2 cellular contexts compared by ENCODE assay signal in the genomic region with DNA sequence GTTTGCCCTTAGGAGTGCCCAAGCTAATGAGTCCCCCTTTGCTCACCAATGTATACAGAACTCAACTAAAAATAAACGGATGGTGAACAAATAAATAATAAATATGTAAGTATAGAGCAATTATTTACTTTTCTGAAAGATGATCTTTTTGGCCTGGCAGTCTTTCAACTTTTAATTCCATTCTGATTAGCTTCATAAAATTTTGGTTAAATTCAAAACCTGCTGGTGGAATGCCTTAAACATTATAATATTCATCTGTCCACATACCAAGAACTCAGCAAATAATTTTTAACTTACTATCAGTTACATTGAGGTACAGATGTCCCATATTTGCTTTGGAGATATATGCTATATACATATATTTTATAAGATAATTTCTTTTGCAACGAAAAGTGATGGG.
TF ChIP-seq lines count a peak whose summit lies in the region.

No MANE protein-coding gene starts in this region.

TF ChIP-seq in GM23338, 12 proteins besides CTCF, POLR2A, EP300 and RAD21 (continued from another document):
- TF ChIP-seq, protein P1, sequence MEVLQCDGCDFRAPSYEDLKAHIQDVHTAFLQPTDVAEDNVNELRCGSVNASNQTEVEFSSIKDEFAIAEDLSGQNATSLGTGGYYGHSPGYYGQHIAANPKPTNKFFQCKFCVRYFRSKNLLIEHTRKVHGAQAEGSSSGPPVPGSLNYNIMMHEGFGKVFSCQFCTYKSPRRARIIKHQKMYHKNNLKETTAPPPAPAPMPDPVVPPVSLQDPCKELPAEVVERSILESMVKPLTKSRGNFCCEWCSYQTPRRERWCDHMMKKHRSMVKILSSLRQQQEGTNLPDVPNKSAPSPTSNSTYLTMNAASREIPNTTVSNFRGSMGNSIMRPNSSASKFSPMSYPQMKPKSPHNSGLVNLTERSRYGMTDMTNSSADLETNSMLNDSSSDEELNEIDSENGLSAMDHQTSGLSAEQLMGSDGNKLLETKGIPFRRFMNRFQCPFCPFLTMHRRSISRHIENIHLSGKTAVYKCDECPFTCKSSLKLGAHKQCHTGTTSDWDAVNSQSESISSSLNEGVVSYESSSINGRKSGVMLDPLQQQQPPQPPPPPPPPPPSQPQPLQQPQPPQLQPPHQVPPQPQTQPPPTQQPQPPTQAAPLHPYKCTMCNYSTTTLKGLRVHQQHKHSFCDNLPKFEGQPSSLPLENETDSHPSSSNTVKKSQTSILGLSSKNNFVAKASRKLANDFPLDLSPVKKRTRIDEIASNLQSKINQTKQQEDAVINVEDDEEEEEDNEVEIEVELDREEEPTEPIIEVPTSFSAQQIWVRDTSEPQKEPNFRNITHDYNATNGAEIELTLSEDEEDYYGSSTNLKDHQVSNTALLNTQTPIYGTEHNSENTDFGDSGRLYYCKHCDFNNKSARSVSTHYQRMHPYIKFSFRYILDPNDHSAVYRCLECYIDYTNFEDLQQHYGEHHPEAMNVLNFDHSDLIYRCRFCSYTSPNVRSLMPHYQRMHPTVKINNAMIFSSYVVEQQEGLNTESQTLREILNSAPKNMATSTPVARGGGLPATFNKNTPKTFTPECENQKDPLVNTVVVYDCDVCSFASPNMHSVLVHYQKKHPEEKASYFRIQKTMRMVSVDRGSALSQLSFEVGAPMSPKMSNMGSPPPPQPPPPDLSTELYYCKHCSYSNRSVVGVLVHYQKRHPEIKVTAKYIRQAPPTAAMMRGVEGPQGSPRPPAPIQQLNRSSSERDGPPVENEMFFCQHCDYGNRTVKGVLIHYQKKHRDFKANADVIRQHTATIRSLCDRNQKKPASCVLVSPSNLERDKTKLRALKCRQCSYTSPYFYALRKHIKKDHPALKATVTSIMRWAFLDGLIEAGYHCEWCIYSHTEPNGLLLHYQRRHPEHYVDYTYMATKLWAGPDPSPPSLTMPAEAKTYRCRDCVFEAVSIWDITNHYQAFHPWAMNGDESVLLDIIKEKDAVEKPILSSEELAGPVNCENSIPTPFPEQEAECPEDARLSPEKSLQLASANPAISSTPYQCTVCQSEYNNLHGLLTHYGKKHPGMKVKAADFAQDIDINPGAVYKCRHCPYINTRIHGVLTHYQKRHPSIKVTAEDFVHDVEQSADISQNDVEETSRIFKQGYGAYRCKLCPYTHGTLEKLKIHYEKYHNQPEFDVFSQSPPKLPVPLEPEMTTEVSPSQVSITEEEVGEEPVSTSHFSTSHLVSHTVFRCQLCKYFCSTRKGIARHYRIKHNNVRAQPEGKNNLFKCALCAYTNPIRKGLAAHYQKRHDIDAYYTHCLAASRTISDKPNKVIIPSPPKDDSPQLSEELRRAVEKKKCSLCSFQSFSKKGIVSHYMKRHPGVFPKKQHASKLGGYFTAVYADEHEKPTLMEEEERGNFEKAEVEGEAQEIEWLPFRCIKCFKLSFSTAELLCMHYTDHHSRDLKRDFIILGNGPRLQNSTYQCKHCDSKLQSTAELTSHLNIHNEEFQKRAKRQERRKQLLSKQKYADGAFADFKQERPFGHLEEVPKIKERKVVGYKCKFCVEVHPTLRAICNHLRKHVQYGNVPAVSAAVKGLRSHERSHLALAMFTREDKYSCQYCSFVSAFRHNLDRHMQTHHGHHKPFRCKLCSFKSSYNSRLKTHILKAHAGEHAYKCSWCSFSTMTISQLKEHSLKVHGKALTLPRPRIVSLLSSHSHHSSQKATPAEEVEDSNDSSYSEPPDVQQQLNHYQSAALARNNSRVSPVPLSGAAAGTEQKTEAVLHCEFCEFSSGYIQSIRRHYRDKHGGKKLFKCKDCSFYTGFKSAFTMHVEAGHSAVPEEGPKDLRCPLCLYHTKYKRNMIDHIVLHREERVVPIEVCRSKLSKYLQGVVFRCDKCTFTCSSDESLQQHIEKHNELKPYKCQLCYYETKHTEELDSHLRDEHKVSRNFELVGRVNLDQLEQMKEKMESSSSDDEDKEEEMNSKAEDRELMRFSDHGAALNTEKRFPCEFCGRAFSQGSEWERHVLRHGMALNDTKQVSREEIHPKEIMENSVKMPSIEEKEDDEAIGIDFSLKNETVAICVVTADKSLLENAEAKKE (CRISPR knock-in tag; IDR thresholded peaks at IDR 0.05) = no peak
- TF ChIP-seq EZH2 (IDR thresholded peaks at IDR 0.05; ENCODE audit: low read depth, unreplicated experiment) (no peak), POLR2AphosphoS5 (IDR thresholded peaks at IDR 0.05; ENCODE audit: low read depth) (no peak)
- TF ChIP-seq, protein P2, sequence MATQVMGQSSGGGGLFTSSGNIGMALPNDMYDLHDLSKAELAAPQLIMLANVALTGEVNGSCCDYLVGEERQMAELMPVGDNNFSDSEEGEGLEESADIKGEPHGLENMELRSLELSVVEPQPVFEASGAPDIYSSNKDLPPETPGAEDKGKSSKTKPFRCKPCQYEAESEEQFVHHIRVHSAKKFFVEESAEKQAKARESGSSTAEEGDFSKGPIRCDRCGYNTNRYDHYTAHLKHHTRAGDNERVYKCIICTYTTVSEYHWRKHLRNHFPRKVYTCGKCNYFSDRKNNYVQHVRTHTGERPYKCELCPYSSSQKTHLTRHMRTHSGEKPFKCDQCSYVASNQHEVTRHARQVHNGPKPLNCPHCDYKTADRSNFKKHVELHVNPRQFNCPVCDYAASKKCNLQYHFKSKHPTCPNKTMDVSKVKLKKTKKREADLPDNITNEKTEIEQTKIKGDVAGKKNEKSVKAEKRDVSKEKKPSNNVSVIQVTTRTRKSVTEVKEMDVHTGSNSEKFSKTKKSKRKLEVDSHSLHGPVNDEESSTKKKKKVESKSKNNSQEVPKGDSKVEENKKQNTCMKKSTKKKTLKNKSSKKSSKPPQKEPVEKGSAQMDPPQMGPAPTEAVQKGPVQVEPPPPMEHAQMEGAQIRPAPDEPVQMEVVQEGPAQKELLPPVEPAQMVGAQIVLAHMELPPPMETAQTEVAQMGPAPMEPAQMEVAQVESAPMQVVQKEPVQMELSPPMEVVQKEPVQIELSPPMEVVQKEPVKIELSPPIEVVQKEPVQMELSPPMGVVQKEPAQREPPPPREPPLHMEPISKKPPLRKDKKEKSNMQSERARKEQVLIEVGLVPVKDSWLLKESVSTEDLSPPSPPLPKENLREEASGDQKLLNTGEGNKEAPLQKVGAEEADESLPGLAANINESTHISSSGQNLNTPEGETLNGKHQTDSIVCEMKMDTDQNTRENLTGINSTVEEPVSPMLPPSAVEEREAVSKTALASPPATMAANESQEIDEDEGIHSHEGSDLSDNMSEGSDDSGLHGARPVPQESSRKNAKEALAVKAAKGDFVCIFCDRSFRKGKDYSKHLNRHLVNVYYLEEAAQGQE (IDR thresholded peaks at IDR 0.05; ENCODE audit: unreplicated experiment) = no peak
- TF ChIP-seq, protein P3, sequence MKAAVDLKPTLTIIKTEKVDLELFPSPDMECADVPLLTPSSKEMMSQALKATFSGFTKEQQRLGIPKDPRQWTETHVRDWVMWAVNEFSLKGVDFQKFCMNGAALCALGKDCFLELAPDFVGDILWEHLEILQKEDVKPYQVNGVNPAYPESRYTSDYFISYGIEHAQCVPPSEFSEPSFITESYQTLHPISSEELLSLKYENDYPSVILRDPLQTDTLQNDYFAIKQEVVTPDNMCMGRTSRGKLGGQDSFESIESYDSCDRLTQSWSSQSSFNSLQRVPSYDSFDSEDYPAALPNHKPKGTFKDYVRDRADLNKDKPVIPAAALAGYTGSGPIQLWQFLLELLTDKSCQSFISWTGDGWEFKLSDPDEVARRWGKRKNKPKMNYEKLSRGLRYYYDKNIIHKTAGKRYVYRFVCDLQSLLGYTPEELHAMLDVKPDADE (IDR thresholded peaks at IDR 0.05) = no peak

TF ChIP-seq in endothelial cell of umbilical vein, 7 proteins besides CTCF, POLR2A, EP300 and RAD21 (continued from another document):
- no peak for TF ChIP-seq EZH2 (IDR thresholded peaks at IDR 0.05; ENCODE audit: borderline replicate concordance, low read depth, low read length, severe bottlenecking)
TF ChIP-seq in endothelial cell of umbilical vein: peak in this region for 0.
